In the genomic region with DNA sequence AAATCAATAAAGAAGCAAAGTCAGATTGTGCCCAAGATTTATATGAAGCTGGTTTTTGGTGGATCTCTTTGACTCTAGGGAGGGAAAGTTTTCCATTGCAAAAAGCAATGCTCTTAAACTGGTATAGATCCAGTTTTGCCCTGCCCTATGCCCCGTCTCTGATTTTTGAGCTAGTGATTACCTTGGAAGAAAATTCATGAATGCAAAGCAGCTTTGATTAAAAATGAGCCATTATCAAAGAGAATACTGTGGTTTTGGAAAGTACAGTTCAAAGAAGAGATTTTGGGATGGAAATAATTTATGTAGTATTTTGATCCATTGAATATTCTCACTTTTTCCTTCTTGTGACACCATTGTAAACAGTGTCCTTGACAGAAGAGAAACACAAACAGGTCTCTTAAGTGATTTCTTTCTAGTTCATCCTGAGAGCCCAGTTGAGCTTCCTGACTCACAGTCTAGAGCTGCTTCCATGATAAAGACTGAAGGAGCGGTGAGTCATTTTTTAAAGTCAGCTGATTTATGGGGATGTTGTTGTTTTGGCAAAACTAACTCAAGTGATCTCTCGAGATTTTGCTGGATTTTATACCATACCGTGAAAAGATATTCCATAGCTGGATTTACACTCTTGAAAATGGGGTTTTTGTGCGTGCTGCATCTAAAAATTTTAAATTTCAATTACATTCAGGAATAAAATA, we compare ENCODE assay signal across 8 cellular contexts.
A peak's percentile ranks its signal among the peaks of the same experiment; 100 is the strongest.
DNase-seq lines count a peak whose midpoint lies in the region; ATAC-seq and TF ChIP-seq lines count a peak whose summit lies in the region.

No MANE protein-coding gene starts in this region.

- no peak for TF ChIP-seq CTCF in neutrophil (IDR thresholded peaks at IDR 0.05)

- H3K36me3 ChIP-seq in neutrophil, result no peaks in the 10 kb centered on the region

- H3K4me3 ChIP-seq in neutrophil (ENCODE audit: low read depth in 1 of 2, low read length in 1 of 2), result peak overlapping the region in 1 of 2 experiments; percentile 3

- no peaks in the 10 kb centered on the region for H3K27me3 ChIP-seq in neutrophil

- H3K27ac ChIP-seq in neutrophil, result peak overlapping the region; percentile 94

- H3K9me3 ChIP-seq in neutrophil, result no peaks in the 10 kb centered on the region

- H3K4me1 ChIP-seq in neutrophil (ENCODE audit: control insufficient read depth in 1 of 2, insufficient read depth in 1 of 2, low read depth in 1 of 2, low read length in 1 of 2), result peaks cover 86 to 88% of the 10 kb centered on the region in 2 experiments

- no peak for ATAC-seq in HG03439 (IDR thresholded peaks at IDR 0.05; ENCODE audit: unreplicated experiment)

- DNase-seq in DMS53 treated with DMSO at 0.1 percent for 48 hours (lab: John Stamatoyannopoulos, UW; ENCODE audit: unreplicated experiment) (peak; percentile 33), NCI-H226 (peak; percentile 79), dermis blood vessel endothelial cell (peak; percentile 92), ureter (ENCODE audit: low spot score) (no peak), SKM-1 (lab: John Stamatoyannopoulos, UW; ENCODE audit: unreplicated experiment) (no peak)
- DNase-seq in stimulated activated CD4-positive, alpha-beta T cell treated with anti-CD3 and anti-CD28 coated beads, Interleukin-1b, Interleukin-23, amount 100 ng/mL, for 48 hours, result no peak

Comparison
In these comparisons a context has a peak if more than half of its experiments do, and no peak if none do; other contexts are left out.
1. DNase-seq: peak in DMS53 treated with DMSO at 0.1 percent for 48 hours (single experiment), NCI-H226 (single experiment) and dermis blood vessel endothelial cell (single experiment); none in ureter (single experiment), SKM-1 (single experiment) and stimulated activated CD4-positive, alpha-beta T cell treated with anti-CD3 and anti-CD28 coated beads, Interleukin-1b, Interleukin-23, amount 100 ng/mL, for 48 hours (single experiment).